ENCODE assay signal across 11 cellular contexts in genomic region chr14:24172871-24173281, GRCh38. TPM values are rescaled to one million over a fixed set of nuclear protein-coding genes. Genes with fewer than 3 reads are reported as not detected.
DNase-seq lines count a peak whose midpoint lies in the region; ATAC-seq and TF ChIP-seq lines count a peak whose summit lies in the region.
"Had no signal": no experiment of that assay in that cellular context is flagged by ENCODE, and none has a peak within 500 bp of the region (broad histone marks: within the 10 kb centered on the region; RNA-seq: fewer than 3 reads in every experiment).

No MANE protein-coding gene starts in this region.

- H3K36me3 Mint-ChIP-seq in CD4-positive, alpha-beta T cell (ENCODE audit: low read depth), result peaks cover 50% of the 10 kb centered on the region
- no peaks in the 10 kb centered on the region for H3K36me3 Mint-ChIP-seq in natural killer cell

- no peak for TF ChIP-seq CTCF in CD4-positive, alpha-beta T cell (IDR thresholded peaks at IDR 0.05)
- TF ChIP-seq CTCF in GM12875 (IDR thresholded peaks at IDR 0.05; ENCODE audit: borderline replicate concordance, insufficient read depth, low read depth, low read length) (no peak), brain microvascular endothelial cell (IDR thresholded peaks at IDR 0.05; ENCODE audit: low read depth, low read length, missing control alignments) (no peak), natural killer cell (IDR thresholded peaks at IDR 0.05) (no peak), vagina (IDR thresholded peaks at IDR 0.05) (no peak)

- H3K4me2 ChIP-seq in GM23248 (ENCODE audit: unreplicated experiment), result no peak overlapping the region

- no peaks in the 10 kb centered on the region for H3K79me2 ChIP-seq in GM23248 (ENCODE audit: insufficient read depth)

- CTCF ChIA-PET in CD4-positive, alpha-beta T cell (lab: Charles Lee), result interaction anchor here (1.4 kb wide), 1 partner anchor 12 kb away, joined by 3 read pairs; no protein-coding TSS in a partner anchor

- H3K36me3 ChIP-seq in brain microvascular endothelial cell (replicated peaks) (peaks cover 14% of the 10 kb centered on the region), GM23248 (ENCODE audit: low read depth) (peaks cover 4% of the 10 kb centered on the region; the same call in 1 of the 2 replicates), vagina (no peaks in the 10 kb centered on the region)

- no peak for DNase-seq in CD4-positive, alpha-beta T cell
- DNase-seq in brain microvascular endothelial cell (no peak), natural killer cell (no peak), GM23248 (no peak), vagina (ENCODE audit: extremely low spot score in 2 of 2) (no peak), NCI-H146 (lab: John Stamatoyannopoulos, UW) (no peak), Ammon's horn (ENCODE audit: low spot score) (no peak)
- DNase-seq: NCI-H2107, retina had no signal

- WGBS in GM23248 (ENCODE audit: low coverage in 1 of 2, low lambda C conversion rate in 2 of 2, missing lambda C conversion rate in 2 of 2), 2 experiments, result 90 to 91% methylated on average over 17 to 20 of the region's 20 CpGs

- H3K9ac ChIP-seq in GM23248, result no peak overlapping the region

- no peaks in the 10 kb centered on the region for H3K27me3 ChIP-seq in CD4-positive, alpha-beta T cell (ENCODE audit: control insufficient read depth, insufficient read depth, low read length)
- no peaks in the 10 kb centered on the region for H3K27me3 ChIP-seq in brain microvascular endothelial cell (replicated peaks)
- no peaks in the 10 kb centered on the region for H3K27me3 ChIP-seq in GM23248 (replicated peaks; ENCODE audit: insufficient read depth)
- H3K27me3 ChIP-seq in vagina, result no peaks in the 10 kb centered on the region

- H3K4me3 ChIP-seq in GM12875 (ENCODE audit: low read depth, low read length) (peak overlapping the region; percentile 72), brain microvascular endothelial cell (ENCODE audit: low read depth, low read length) (peak overlapping the region; percentile 64), GM23248 (no peak overlapping the region), vagina (peak overlapping the region in 1 of 2 donors; percentile 41)
- H3K4me3 ChIP-seq: SK-N-MC had no signal

- POLR2A ChIA-PET in CD4-positive, alpha-beta T cell (lab: Charles Lee), result interaction anchor here (0.8 to 5.4 kb wide), 6 partner anchors 11 to 59 kb away, joined by 3 to 53 read pairs (median 5); partner anchors contain the start of genes DCAF11, EMC9, IPO4 and IRF9

- H3K4me1 ChIP-seq in GM23248 (ENCODE audit: insufficient read depth) (no peaks in the 10 kb centered on the region), vagina (peaks cover 15% of the 10 kb centered on the region)

- in situ Hi-C loops in brain microvascular endothelial cell (cut with HindIII; ENCODE audit: low pct_ligation_motif_present, low sequenced_read_pairs), result no loop called here
- in situ Hi-C loops in GM23248 (cut with MboI), result no loop called here

- no peaks in the 10 kb centered on the region for H3K9me3 Mint-ChIP-seq in CD4-positive, alpha-beta T cell
- no peaks in the 10 kb centered on the region for H3K9me3 Mint-ChIP-seq in natural killer cell

- no peak for ATAC-seq in CD4-positive, alpha-beta T cell (ENCODE audit: poor library complexity)
- ATAC-seq in natural killer cell, result no peak

- H4K20me1 ChIP-seq in GM23248 (ENCODE audit: insufficient read depth), result no peaks in the 10 kb centered on the region

- no peaks in the 10 kb centered on the region for H3K9me2 ChIP-seq in GM23248 (ENCODE audit: insufficient read depth)

- intact Hi-C loops in CD4-positive, alpha-beta T cell (cut with DNase I, micrococcal nuclease), result no loop called here
- intact Hi-C loops in natural killer cell (cut with micrococcal nuclease) (no loop called here), vagina (cut with DNase I) (no loop called here)

- no peaks in the 10 kb centered on the region; the same call in 1 of the 2 replicates for H3F3A ChIP-seq in GM23248 (ENCODE audit: insufficient read depth)

- H2AFZ ChIP-seq in GM23248, result no peak overlapping the region

- H3K27ac ChIP-seq in CD4-positive, alpha-beta T cell (ENCODE audit: low read depth, low read length), result no peak overlapping the region
- no peak overlapping the region for H3K27ac ChIP-seq in brain microvascular endothelial cell
- H3K27ac ChIP-seq in GM23248, result no peak overlapping the region
- H3K27ac ChIP-seq in vagina, result no peak overlapping the region
- H3K27ac ChIP-seq: SK-N-MC had no signal

- peaks cover 36% of the 10 kb centered on the region for H3K4me1 Mint-ChIP-seq in CD4-positive, alpha-beta T cell (ENCODE audit: low read depth)
- peaks cover 5 to 27% of the 10 kb centered on the region in 2 donors for H3K4me1 Mint-ChIP-seq in natural killer cell

- no peaks in the 10 kb centered on the region for H3K9me3 ChIP-seq in CD4-positive, alpha-beta T cell (ENCODE audit: control insufficient read depth, low read length)
- no peaks in the 10 kb centered on the region for H3K9me3 ChIP-seq in GM23248 (ENCODE audit: low read depth)
- no peaks in the 10 kb centered on the region for H3K9me3 ChIP-seq in vagina

- peak overlapping the region; percentile 82 for H3K4me3 Mint-ChIP-seq in CD4-positive, alpha-beta T cell
- H3K4me3 Mint-ChIP-seq in natural killer cell, result peak overlapping the region; percentile 35

- peak overlapping the region; percentile 74 for H3K27ac Mint-ChIP-seq in CD4-positive, alpha-beta T cell
- peak overlapping the region; percentile 56 to 58 for H3K27ac Mint-ChIP-seq in natural killer cell

- no peaks in the 10 kb centered on the region for H3K27me3 Mint-ChIP-seq in CD4-positive, alpha-beta T cell
- no peaks in the 10 kb centered on the region for H3K27me3 Mint-ChIP-seq in natural killer cell (ENCODE audit: low read depth in 2 of 2)

- TF ChIP-seq POLR2A in vagina (IDR thresholded peaks at IDR 0.05), result no peak

RNA-seq across cellular contexts. Expression of gene REC8, which starts 1.0 kb away (rescaled TPM):
- total RNA-seq in CD4-positive, alpha-beta T cell, result 100 to 1,000 TPM; 105 to 107 TPM
- 100 to 1,000 TPM in 2 of 3 donors, 10 to 100 TPM in 1; 77.7 to 138 (median 103) TPM for total RNA-seq in natural killer cell
- 1.4 and 3.5 TPM in 2 replicates for total RNA-seq in GM23248 (2014; rRNA removed; shearing (Covaris generic))
- polyA plus RNA-seq in GM23248 (2016; fragmentation: Nextera tagmentation; extraction: Ambion mirVana), result 1.2 and 2.4 TPM in 2 replicates
- total RNA-seq in vagina, result 5.9 TPM

RNA-seq across cellular contexts. Expression of gene IRF9, which starts 11.8 kb away (rescaled TPM):
- total RNA-seq in CD4-positive, alpha-beta T cell, result 100 to 1,000 TPM; 248 to 262 TPM
- total RNA-seq in natural killer cell (100 to 1,000 TPM; 178 to 348 (median 319) TPM), vagina (55.0 TPM)
- total RNA-seq in GM23248 (2014; rRNA removed; shearing (Covaris generic)), result 56.7 and 58.7 TPM in 2 replicates
- polyA plus RNA-seq in GM23248 (2016; fragmentation: Nextera tagmentation; extraction: Ambion mirVana), result 80.0 and 87.1 TPM in 2 replicates

RNA-seq across cellular contexts. Expression of gene IPO4, which starts 15.7 kb away (rescaled TPM):
- total RNA-seq in CD4-positive, alpha-beta T cell, result 10 to 100 TPM; 36.6 to 37.9 TPM
- total RNA-seq in natural killer cell (10 to 100 TPM; 46.2 to 61.5 (median 51.9) TPM), vagina (28.5 TPM)
- total RNA-seq in GM23248 (2014; rRNA removed; shearing (Covaris generic)), result 55.3 and 58.3 TPM in 2 replicates
- 24.8 and 33.6 TPM in 2 replicates for polyA plus RNA-seq in GM23248 (2016; fragmentation: Nextera tagmentation; extraction: Ambion mirVana)

RNA-seq across cellular contexts. Expression of gene TM9SF1, which starts 22.4 kb away (rescaled TPM):
- total RNA-seq in CD4-positive, alpha-beta T cell, result 10 to 100 TPM; 12.9 to 13.0 TPM
- total RNA-seq in natural killer cell (10 to 100 TPM; 15.2 to 32.1 (median 28.7) TPM), vagina (37.3 TPM)
- total RNA-seq in GM23248 (2014; rRNA removed; shearing (Covaris generic)), result 102 and 163 TPM in 2 replicates
- 91.5 and 93.8 TPM in 2 replicates for polyA plus RNA-seq in GM23248 (2016; fragmentation: Nextera tagmentation; extraction: Ambion mirVana)

RNA-seq across cellular contexts. Expression of gene RNF31, which starts 25.6 kb away (rescaled TPM):
- 10 to 100 TPM; 46.0 to 57.8 TPM for total RNA-seq in CD4-positive, alpha-beta T cell
- total RNA-seq in natural killer cell, result 100 to 1,000 TPM in 2 of 3 donors, 10 to 100 TPM in 1; 96.9 to 134 (median 125) TPM
- 40.3 and 50.0 TPM in 2 replicates for total RNA-seq in GM23248 (2014; rRNA removed; shearing (Covaris generic))
- 29.4 and 36.7 TPM in 2 replicates for polyA plus RNA-seq in GM23248 (2016; fragmentation: Nextera tagmentation; extraction: Ambion mirVana)
- total RNA-seq in vagina, result 87.9 TPM

Comparison
In these comparisons a context has a peak if more than half of its experiments do, and no peak if none do; other contexts are left out.
1. RNA of gene REC8, which starts 1.0 kb away (total RNA-seq): 105 to 107 TPM in CD4-positive, alpha-beta T cell and 77.7 to 138 TPM in natural killer cell; 5.9 TPM in vagina (single experiment) and 1.4 to 3.5 TPM in GM23248; every median in the first group is over 10 times any median in the second.